In the genomic region with DNA sequence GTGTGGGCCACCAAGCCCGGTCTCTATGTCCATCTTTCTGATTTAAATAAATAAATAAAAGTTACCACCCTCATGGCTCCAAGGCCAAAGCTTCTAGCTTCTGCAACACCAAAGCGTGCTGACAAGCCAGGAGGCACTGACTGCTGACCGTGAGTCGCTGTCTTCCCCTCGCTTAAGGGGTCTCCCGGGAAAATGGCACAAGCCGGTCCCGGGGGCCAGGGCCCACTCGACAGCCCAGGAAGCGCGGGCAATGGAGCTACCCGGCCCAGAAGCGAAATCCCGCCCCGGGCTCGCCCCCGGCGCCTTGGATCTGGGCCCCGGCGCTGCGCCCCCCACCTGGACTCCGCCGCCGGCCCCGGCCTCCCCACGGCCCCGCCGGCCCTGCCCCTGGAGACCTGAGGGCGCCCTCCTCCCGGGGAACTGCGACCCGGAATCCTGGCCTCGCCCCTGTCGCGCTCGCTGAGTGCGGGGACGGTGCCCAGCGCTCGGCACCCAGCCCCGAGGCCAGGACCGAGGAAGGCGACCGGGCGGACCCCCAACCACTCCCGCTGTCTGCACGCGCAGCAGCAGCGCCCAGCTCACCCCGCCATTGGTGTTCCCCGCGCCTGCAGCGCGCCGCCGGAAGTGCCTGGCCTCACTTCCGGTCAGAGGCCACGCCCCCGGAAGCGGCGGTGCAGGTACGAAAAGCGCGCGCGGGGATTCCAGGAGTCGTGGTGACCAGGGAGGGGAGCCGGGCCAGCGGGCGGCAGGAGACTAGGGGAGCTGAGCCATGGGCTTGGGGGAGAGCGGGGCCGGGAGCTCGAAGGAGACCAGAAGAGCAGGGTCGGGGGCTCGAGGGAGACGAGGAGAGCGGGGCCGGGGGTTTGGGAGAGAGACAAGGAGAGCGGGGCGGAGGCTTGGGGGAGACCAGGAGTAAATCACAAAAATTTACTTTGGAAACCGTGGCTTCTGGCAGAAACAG, we compare ENCODE assay signal across 8 cellular contexts. TPM values are rescaled to one million over a fixed set of nuclear protein-coding genes. Genes with fewer than 3 reads are reported as not detected.
DNase-seq lines count a peak whose midpoint lies in the region; ATAC-seq and TF ChIP-seq lines count a peak whose summit lies in the region.

A gene (minus strand): TSS at position 626 of the 961 bp plus-strand sequence. CDS start 36 bp downstream, at position 590.
A gene (plus strand): TSS at position 647 of the 961 bp plus-strand sequence. CDS start 2,349 bp downstream, outside the sequence.

- peaks cover 35% of the 10 kb centered on the region for H3K79me2 ChIP-seq in GM23338 (replicated peaks; ENCODE audit: insufficient read depth)
- peaks cover 42% of the 10 kb centered on the region for H3K79me2 ChIP-seq in SU-DHL-6 (ENCODE audit: insufficient read depth, low read length)
- peaks cover 6% of the 10 kb centered on the region for H3K79me2 ChIP-seq in parathyroid adenoma

- H4K20me1 ChIP-seq in GM23338 (replicated peaks; ENCODE audit: insufficient read depth) (no peaks in the 10 kb centered on the region; the same call in 1 of the 2 replicates), SU-DHL-6 (ENCODE audit: low read depth, low read length) (no peaks in the 10 kb centered on the region)

- H3K27me3 ChIP-seq in GM23338 (ENCODE audit: insufficient read depth) (no peaks in the 10 kb centered on the region), MG63 (no peaks in the 10 kb centered on the region), SU-DHL-6 (ENCODE audit: low read length) (no peaks in the 10 kb centered on the region), parathyroid adenoma (ENCODE audit: control insufficient read depth, insufficient read depth, low read length) (no peaks in the 10 kb centered on the region), thymus (ENCODE audit: control insufficient read depth, insufficient read depth) (no peaks in the 10 kb centered on the region)

- H2AFZ ChIP-seq in GM23338 (peak within 1 kb of the TSS; percentile 39; the same call in 1 of the 2 replicates), SU-DHL-6 (ENCODE audit: low read depth, low read length, severe bottlenecking) (peak within 1 kb of the TSS; percentile 74), parathyroid adenoma (peak within 1 kb of the TSS; percentile 98)

- H3K27ac Mint-ChIP-seq in GM23338: peak within 1 kb of the TSS; percentile 95
- H3K27ac Mint-ChIP-seq in activated naive CD8-positive, alpha-beta T cell treated with anti-CD3 and anti-CD28 coated beads, Interleukin-2, amount 10 ng/mL, durations not matched to agents 7 days and 5 days: peak within 1 kb of the TSS; percentile 94

- H3K9me2 ChIP-seq in GM23338 (ENCODE audit: insufficient read depth): no peaks in the 10 kb centered on the region
- H3K9me2 ChIP-seq in SU-DHL-6 (replicated peaks; ENCODE audit: insufficient read depth, low read length): no peaks in the 10 kb centered on the region

- H3K4me1 Mint-ChIP-seq in GM23338: peaks cover 9% of the 10 kb centered on the region
- H3K4me1 Mint-ChIP-seq in activated naive CD8-positive, alpha-beta T cell treated with anti-CD3 and anti-CD28 coated beads, Interleukin-2, amount 10 ng/mL, durations not matched to agents 7 days and 5 days: peaks cover 24% of the 10 kb centered on the region

- H3F3A ChIP-seq in GM23338 (replicated peaks; ENCODE audit: low read depth) (0 out of 2 replicates have a peak, but pooled peaks cover 4% of the 10 kb centered on the region), SU-DHL-6 (ENCODE audit: insufficient read depth) (peaks cover 17% of the 10 kb centered on the region)

- H3K27me3 Mint-ChIP-seq in GM23338 (ENCODE audit: insufficient read depth, low read depth, poor library complexity): peaks cover 13% of the 10 kb centered on the region
- H3K27me3 Mint-ChIP-seq in activated naive CD8-positive, alpha-beta T cell treated with anti-CD3 and anti-CD28 coated beads, Interleukin-2, amount 10 ng/mL, durations not matched to agents 7 days and 5 days: no peaks in the 10 kb centered on the region

- H3K4me3 Mint-ChIP-seq in GM23338: peak within 1 kb of the TSS; percentile 90
- peak within 1 kb of the TSS; percentile 99 for H3K4me3 Mint-ChIP-seq in activated naive CD8-positive, alpha-beta T cell treated with anti-CD3 and anti-CD28 coated beads, Interleukin-2, amount 10 ng/mL, durations not matched to agents 7 days and 5 days

- H3K9me3 Mint-ChIP-seq in GM23338: no peaks in the 10 kb centered on the region
- no peaks in the 10 kb centered on the region for H3K9me3 Mint-ChIP-seq in activated naive CD8-positive, alpha-beta T cell treated with anti-CD3 and anti-CD28 coated beads, Interleukin-2, amount 10 ng/mL, durations not matched to agents 7 days and 5 days

- no peaks in the 10 kb centered on the region for H3K9me3 ChIP-seq in MG63
- no peaks in the 10 kb centered on the region for H3K9me3 ChIP-seq in SU-DHL-6 (ENCODE audit: insufficient read depth, low read length)
- H3K9me3 ChIP-seq in parathyroid adenoma (ENCODE audit: control insufficient read depth, low read length): no peaks in the 10 kb centered on the region
- no peaks in the 10 kb centered on the region for H3K9me3 ChIP-seq in thymus (ENCODE audit: control insufficient read depth)

- peaks cover 31% of the 10 kb centered on the region for H3K36me3 Mint-ChIP-seq in GM23338 (ENCODE audit: low read depth)
- peaks cover 15% of the 10 kb centered on the region for H3K36me3 Mint-ChIP-seq in activated naive CD8-positive, alpha-beta T cell treated with anti-CD3 and anti-CD28 coated beads, Interleukin-2, amount 10 ng/mL, durations not matched to agents 7 days and 5 days

- DNase-seq in ELF-1 (ENCODE audit: low read depth, low spot score) (peak; percentile 85), GM23338 (ENCODE audit: low spot score) (peak; percentile 94), MG63 (peak; percentile 83), Right ventricle myocardium superior (peak; percentile 92)
- DNase-seq in activated naive CD8-positive, alpha-beta T cell treated with anti-CD3 and anti-CD28 coated beads, Interleukin-2, amount 10 ng/mL, durations not matched to agents 7 days and 5 days: peak; percentile 86

- intact Hi-C loops in Right ventricle myocardium superior (cut with DNase I): no loop called here

- ATAC-seq in GM23338 (peak; percentile 84), Right ventricle myocardium superior (ENCODE audit: poor library complexity) (peak; percentile 97)
- ATAC-seq in activated naive CD8-positive, alpha-beta T cell treated with anti-CD3 and anti-CD28 coated beads, Interleukin-2, amount 10 ng/mL, durations not matched to agents 7 days and 5 days (ENCODE audit: low read depth): peak; percentile 80

- H3K4me1 ChIP-seq in GM23338 (ENCODE audit: insufficient read depth): peaks cover 16% of the 10 kb centered on the region
- peaks cover 4% of the 10 kb centered on the region for H3K4me1 ChIP-seq in parathyroid adenoma
- peaks cover 13% of the 10 kb centered on the region for H3K4me1 ChIP-seq in thymus (ENCODE audit: control insufficient read depth, insufficient read depth, low read length)

- H3K9ac ChIP-seq in SU-DHL-6 (ENCODE audit: low read length) (peak within 1 kb of the TSS; percentile 100), parathyroid adenoma (peak within 1 kb of the TSS; percentile 31)

- TF ChIP-seq CTCF in GM23338 (conservative IDR thresholded peaks at IDR 0.05; ENCODE audit: low read depth in 2 of 2): no peak
- TF ChIP-seq CTCF in SU-DHL-6 (IDR thresholded peaks at IDR 0.05; ENCODE audit: insufficient read depth, low read length, poor library complexity, severe bottlenecking): no peak
- peak; percentile 10 for TF ChIP-seq CTCF in parathyroid adenoma (IDR thresholded peaks at IDR 0.05)

- peak within 1 kb of the TSS; percentile 89 for H3K4me2 ChIP-seq in GM23338
- H3K4me2 ChIP-seq in SU-DHL-6 (ENCODE audit: low read depth, low read length, poor library complexity, severe bottlenecking): peak within 1 kb of the TSS; percentile 84
- peak within 1 kb of the TSS; percentile 91 for H3K4me2 ChIP-seq in parathyroid adenoma (ENCODE audit: low read length)

- WGBS in thymus: under 1% methylated on average over 81 of the region's 81 CpGs

- POLR2A ChIA-PET in activated naive CD8-positive, alpha-beta T cell treated with anti-CD3 and anti-CD28 coated beads, Interleukin-2, amount 10 ng/mL, durations not matched to agents 7 days and 5 days (lab: Charles Lee): interaction anchor here (0.5 to 3.0 kb wide), 9 partner anchors 9 to 871 kb away, joined by 3 to 21 read pairs (median 4); a partner anchor contains a TSS

- H3K4me3 ChIP-seq in GM23338 (peak within 1 kb of the TSS; percentile 94), MG63 (peak within 1 kb of the TSS; percentile 68), SU-DHL-6 (ENCODE audit: insufficient read depth, low read length, poor library complexity, severe bottlenecking) (peak within 1 kb of the TSS; percentile 94), parathyroid adenoma (ENCODE audit: low read depth, low read length) (peak within 1 kb of the TSS; percentile 86), thymus (ENCODE audit: low read length) (peak within 1 kb of the TSS; percentile 92)

- H3K36me3 ChIP-seq in GM23338 (ENCODE audit: insufficient read depth): peaks cover 16% of the 10 kb centered on the region
- H3K36me3 ChIP-seq in MG63: peaks cover 34% of the 10 kb centered on the region
- no peaks in the 10 kb centered on the region; the same call in 1 of the 2 replicates for H3K36me3 ChIP-seq in SU-DHL-6 (ENCODE audit: low read length)
- H3K36me3 ChIP-seq in parathyroid adenoma (ENCODE audit: control insufficient read depth, insufficient read depth, low read length): no peaks in the 10 kb centered on the region
- H3K36me3 ChIP-seq in thymus (ENCODE audit: control insufficient read depth, insufficient read depth): peaks cover 29% of the 10 kb centered on the region

- peak within 1 kb of the TSS; percentile 5; the same call in 1 of the 2 replicates for H3K27ac ChIP-seq in GM23338 (ENCODE audit: low read depth)
- H3K27ac ChIP-seq in SU-DHL-6 (ENCODE audit: low read depth, low read length): peak within 1 kb of the TSS; percentile 62
- H3K27ac ChIP-seq in parathyroid adenoma: no peak within 1 kb of the TSS
- H3K27ac ChIP-seq in thymus (ENCODE audit: low read depth): peak within 1 kb of the TSS; percentile 79

TF ChIP-seq in GM23338, 12 proteins besides CTCF, POLR2A, EP300 and RAD21 (continues in another document):
- no peak for TF ChIP-seq JUNB (IDR thresholded peaks at IDR 0.05; ENCODE audit: unreplicated experiment)

RNA-seq across cellular contexts. Expression of the first gene that starts in this region (rescaled TPM):
- 25.3 and 30.0 TPM in 2 replicates for total RNA-seq in GM23338 (2014; rRNA removed; shearing (Covaris generic))
- polyA plus RNA-seq in GM23338 (2016; fragmentation: Nextera tagmentation; extraction: Ambion mirVana) (37.8 and 41.1 TPM in 2 replicates), thymus (24.6 TPM)
- total RNA-seq in MG63 (2014; rRNA removed; shearing (Covaris generic); ENCODE audit: low replicate concordance): 28.0 and 32.2 TPM in 2 replicates
- 10 to 100 TPM; 27.4 to 29.3 TPM for total RNA-seq in activated naive CD8-positive, alpha-beta T cell treated with anti-CD3 and anti-CD28 coated beads, Interleukin-2, amount 10 ng/mL, durations not matched to agents 7 days and 5 days
- 20.0 TPM for total RNA-seq in Right ventricle myocardium superior

RNA-seq across cellular contexts. Expression of the second gene that starts in this region (rescaled TPM):
- 54.5 and 66.8 TPM in 2 replicates for total RNA-seq in GM23338 (2014; rRNA removed; shearing (Covaris generic))
- polyA plus RNA-seq in GM23338 (2016; fragmentation: Nextera tagmentation; extraction: Ambion mirVana) (151 and 163 TPM in 2 replicates), thymus (37.5 TPM)
- total RNA-seq in MG63 (2014; rRNA removed; shearing (Covaris generic); ENCODE audit: low replicate concordance): 46.6 and 68.4 TPM in 2 replicates
- 10 to 100 TPM; 92.2 to 95.8 TPM for total RNA-seq in activated naive CD8-positive, alpha-beta T cell treated with anti-CD3 and anti-CD28 coated beads, Interleukin-2, amount 10 ng/mL, durations not matched to agents 7 days and 5 days
- total RNA-seq in Right ventricle myocardium superior: 10.6 TPM

Comparison
In these comparisons a context has a peak if more than half of its experiments do, and no peak if none do; other contexts are left out.
1. H2AFZ ChIP-seq: peak in every context shown above with its lines; median percentile 98 in parathyroid adenoma; 74 in SU-DHL-6; 39 in GM23338.